In the genomic region with DNA sequence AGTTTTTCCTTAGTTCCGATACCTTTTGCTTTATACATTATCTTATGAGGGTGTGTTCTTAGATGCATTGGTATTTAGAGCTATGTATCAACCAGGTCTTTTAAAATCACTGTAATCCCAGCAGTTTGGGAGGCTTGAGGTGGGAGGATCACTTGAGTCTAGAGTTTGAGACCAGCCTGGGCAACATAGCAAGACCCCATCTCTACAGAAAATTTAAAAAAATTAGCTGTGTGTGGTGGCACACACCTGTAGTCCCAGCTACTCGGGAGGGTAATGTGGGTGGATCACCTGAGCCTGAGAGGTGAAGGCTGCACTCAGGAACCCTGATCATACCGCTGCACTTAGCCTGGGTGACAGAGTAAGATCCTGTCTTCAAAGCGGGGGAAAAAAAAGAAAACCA, we compare ENCODE assay signal across 20 cellular contexts. TPM values are rescaled to one million over a fixed set of nuclear protein-coding genes. Genes with fewer than 3 reads are reported as not detected.
A peak's percentile ranks its signal among the peaks of the same experiment; 100 is the strongest.
DNase-seq lines count a peak whose midpoint lies in the region; ATAC-seq and TF ChIP-seq lines count a peak whose summit lies in the region.
"Had no signal": no experiment of that assay in that cellular context is flagged by ENCODE, and none has a peak within 500 bp of the region (broad histone marks: within the 10 kb centered on the region; RNA-seq: fewer than 3 reads in every experiment).

No MANE protein-coding gene starts in this region.

- H3K4me1 Mint-ChIP-seq in WTC11 = peaks cover 42% of the 10 kb centered on the region
- peaks cover 16% of the 10 kb centered on the region for H3K4me1 Mint-ChIP-seq in mesothelial cell of epicardium
- H3K4me1 Mint-ChIP-seq in neural progenitor cell = peaks cover 5% of the 10 kb centered on the region

- H3K4me2 ChIP-seq in neural progenitor cell = no peak overlapping the region
- H3K4me2 ChIP-seq: BLaER1 treated with 17β-estradiol and CSF1 and Interleukin-3, amounts not matched to agents 10 nM and 100 nM had no signal

- H3K27ac ChIP-seq in HEK293 (ENCODE audit: extremely low read depth, low read depth, low read length) = no peak overlapping the region
- H3K27ac ChIP-seq in neural progenitor cell = no peak overlapping the region
- H3K27ac ChIP-seq: BLaER1 treated with 17β-estradiol and CSF1 and Interleukin-3, amounts not matched to agents 10 nM and 100 nM; C4-2B had no signal

- H3K27me3 Mint-ChIP-seq in WTC11 (ENCODE audit: low read depth) (no peaks in the 10 kb centered on the region), mesothelial cell of epicardium (ENCODE audit: low read depth) (no peaks in the 10 kb centered on the region), neural progenitor cell (ENCODE audit: insufficient read depth, low read depth) (peaks cover 2% of the 10 kb centered on the region)
- H3K27me3 Mint-ChIP-seq: B cell; CD4-positive, alpha-beta T cell had no signal

- H3K4me3 ChIP-seq in HEK293 (ENCODE audit: low read depth, low read length) (no peak overlapping the region), neural progenitor cell (no peak overlapping the region)
- H3K4me3 ChIP-seq: BLaER1 treated with 17β-estradiol and CSF1 and Interleukin-3, amounts not matched to agents 10 nM and 100 nM; GM12878 had no signal

- H4K20me1 ChIP-seq in neural progenitor cell (ENCODE audit: low read depth) = peaks cover 40% of the 10 kb centered on the region

- ATAC-seq in WTC11 = no peak
- ATAC-seq: CD8-positive, alpha-beta T cell; GM12878 had no signal

- H3K4me3 Mint-ChIP-seq in WTC11 (no peak overlapping the region), mesothelial cell of epicardium (no peak overlapping the region), neural progenitor cell (no peak overlapping the region)
- H3K4me3 Mint-ChIP-seq: B cell; CD4-positive, alpha-beta T cell; CD8-positive, alpha-beta T cell had no signal

- peaks cover 100% of the 10 kb centered on the region for H3K79me2 ChIP-seq in neural progenitor cell (ENCODE audit: low read depth)

- CTCF ChIA-PET in HEK293 (lab: Yijun Ruan, JAX) (interaction anchor here (0.6 to 1.8 kb wide), 3 partner anchors 9 to 217 kb away, joined by 4 to 7 read pairs (median 5); no protein-coding TSS in a partner anchor), WTC11 (lab: Charles Lee) (no interaction called here)

- H3K36me3 Mint-ChIP-seq in WTC11 (peaks cover 11% of the 10 kb centered on the region), mesothelial cell of epicardium (peaks cover 16% of the 10 kb centered on the region), neural progenitor cell (peaks cover 53% of the 10 kb centered on the region)

- no peak overlapping the region for H3K27ac Mint-ChIP-seq in WTC11
- peak overlapping the region; percentile 63 for H3K27ac Mint-ChIP-seq in mesothelial cell of epicardium
- H3K27ac Mint-ChIP-seq in neural progenitor cell = no peak overlapping the region
- H3K27ac Mint-ChIP-seq: B cell; CD4-positive, alpha-beta T cell; CD8-positive, alpha-beta T cell had no signal

- H3K9me3 Mint-ChIP-seq in WTC11 = peaks cover 3% of the 10 kb centered on the region; the same call in 1 of the 2 replicates
- H3K9me3 Mint-ChIP-seq in mesothelial cell of epicardium = no peaks in the 10 kb centered on the region
- peaks cover 50% of the 10 kb centered on the region for H3K9me3 Mint-ChIP-seq in neural progenitor cell
- H3K9me3 Mint-ChIP-seq: CD4-positive, alpha-beta T cell had no signal

- POLR2A ChIA-PET in HEK293 (lab: Yijun Ruan, JAX) (no interaction called here), WTC11 (lab: Charles Lee) (no interaction called here)

- TF ChIP-seq CTCF in HEK293 (tag by site-specific recombination; IDR thresholded peaks at IDR 0.05) (no peak), WTC11 (IDR thresholded peaks at IDR 0.05) (no peak), mesothelial cell of epicardium (IDR thresholded peaks at IDR 0.05; ENCODE audit: unreplicated experiment) (no peak), neural progenitor cell (IDR thresholded peaks at IDR 0.05) (no peak)

- H3K9me3 ChIP-seq in HEK293 (ENCODE audit: control insufficient read depth, insufficient read depth, low read depth, low read length) = no peaks in the 10 kb centered on the region
- H3K9me3 ChIP-seq in neural progenitor cell (ENCODE audit: low read depth) = no peaks in the 10 kb centered on the region
- H3K9me3 ChIP-seq: Caco-2 had no signal

- no peak for DNase-seq in WTC11 (ENCODE audit: low spot score)
- DNase-seq in mesothelial cell of epicardium (ENCODE audit: low spot score in 2 of 2, unreplicated experiment in 2 of 2) = no peak
- no peak for DNase-seq in DMS79 (lab: John Stamatoyannopoulos, UW)
- DNase-seq in AG20443 (ENCODE audit: low spot score) = no peak
- no peak for DNase-seq in neural progenitor cell (ENCODE audit: low spot score)
- DNase-seq: 8988T; ACHN; AML-193; Caco-2; Calu3; CD4-positive, alpha-beta T cell; CD8-positive, alpha-beta T cell; DND-41; EL; GDM1 had no signal

- no peaks in the 10 kb centered on the region for H3K27me3 ChIP-seq in neural progenitor cell
- H3K27me3 ChIP-seq: BLaER1 treated with 17β-estradiol and CSF1 and Interleukin-3, amounts not matched to agents 10 nM and 100 nM had no signal

- no peak overlapping the region for H3K9ac ChIP-seq in neural progenitor cell
- H3K9ac ChIP-seq: BLaER1 treated with 17β-estradiol and CSF1 and Interleukin-3, amounts not matched to agents 10 nM and 100 nM had no signal

- H3F3A ChIP-seq in neural progenitor cell (ENCODE audit: low read depth) = peaks cover 10% of the 10 kb centered on the region

- H3K4me1 ChIP-seq in HEK293 (ENCODE audit: control insufficient read depth, insufficient read depth, low read length) = no peaks in the 10 kb centered on the region
- no peaks in the 10 kb centered on the region for H3K4me1 ChIP-seq in neural progenitor cell
- H3K4me1 ChIP-seq: Caco-2 had no signal

- H2AFZ ChIP-seq in neural progenitor cell (replicated peaks) = no peak overlapping the region

- no peaks in the 10 kb centered on the region; a peak in 1 of 3 replicates for H3K36me3 ChIP-seq in HEK293 (ENCODE audit: control insufficient read depth in 2 of 2, insufficient read depth in 1 of 2, low read length in 2 of 2)
- no peaks in the 10 kb centered on the region for H3K36me3 ChIP-seq in neural progenitor cell

TF ChIP-seq in HEK293, 187 proteins besides CTCF, POLR2A, EP300 and RAD21:
- TF ChIP-seq ZNF140 (tag by site-specific recombination; IDR thresholded peaks at IDR 0.05) (no peak), ZNF510 (tag by site-specific recombination; IDR thresholded peaks at IDR 0.05; ENCODE audit: insufficient replicate concordance) (no peak), ZNF521 (tag by site-specific recombination; IDR thresholded peaks at IDR 0.05) (no peak), ZFP41 (tag by site-specific recombination; IDR thresholded peaks at IDR 0.05; ENCODE audit: borderline replicate concordance) (no peak), ZNF416 (tag by site-specific recombination; IDR thresholded peaks at IDR 0.05) (no peak), ZNF121 (tag by site-specific recombination; IDR thresholded peaks at IDR 0.05) (0 out of 2 replicates have a peak, but pooled peaks have one; percentile 22), ZNF596 (tag by site-specific recombination; IDR thresholded peaks at IDR 0.05) (no peak), ZBTB48 (tag by site-specific recombination; IDR thresholded peaks at IDR 0.05) (no peak)

TF ChIP-seq in WTC11, 78 proteins besides CTCF, POLR2A, EP300 and RAD21:
- no peak for TF ChIP-seq ZNF232 (CRISPR knock-in tag; IDR thresholded peaks at IDR 0.05)
- TF ChIP-seq ZNF121 (CRISPR knock-in tag; IDR thresholded peaks at IDR 0.05) = peak; percentile 79; the same call in 1 of the 2 replicates

RNA-seq across cellular contexts. Expression of a gene that starts 15.1 kb away (rescaled TPM):
- 122 to 124 TPM (median 123 TPM) in 3 replicates for total RNA-seq in WTC11 (2021)
- total RNA-seq in mesothelial cell of epicardium = 181 to 194 TPM (median 187 TPM) in 3 replicates
- total RNA-seq in neural progenitor cell (ENCODE audit: low replicate concordance) = 82.5 and 101 TPM in 2 replicates
